In the genomic region with DNA sequence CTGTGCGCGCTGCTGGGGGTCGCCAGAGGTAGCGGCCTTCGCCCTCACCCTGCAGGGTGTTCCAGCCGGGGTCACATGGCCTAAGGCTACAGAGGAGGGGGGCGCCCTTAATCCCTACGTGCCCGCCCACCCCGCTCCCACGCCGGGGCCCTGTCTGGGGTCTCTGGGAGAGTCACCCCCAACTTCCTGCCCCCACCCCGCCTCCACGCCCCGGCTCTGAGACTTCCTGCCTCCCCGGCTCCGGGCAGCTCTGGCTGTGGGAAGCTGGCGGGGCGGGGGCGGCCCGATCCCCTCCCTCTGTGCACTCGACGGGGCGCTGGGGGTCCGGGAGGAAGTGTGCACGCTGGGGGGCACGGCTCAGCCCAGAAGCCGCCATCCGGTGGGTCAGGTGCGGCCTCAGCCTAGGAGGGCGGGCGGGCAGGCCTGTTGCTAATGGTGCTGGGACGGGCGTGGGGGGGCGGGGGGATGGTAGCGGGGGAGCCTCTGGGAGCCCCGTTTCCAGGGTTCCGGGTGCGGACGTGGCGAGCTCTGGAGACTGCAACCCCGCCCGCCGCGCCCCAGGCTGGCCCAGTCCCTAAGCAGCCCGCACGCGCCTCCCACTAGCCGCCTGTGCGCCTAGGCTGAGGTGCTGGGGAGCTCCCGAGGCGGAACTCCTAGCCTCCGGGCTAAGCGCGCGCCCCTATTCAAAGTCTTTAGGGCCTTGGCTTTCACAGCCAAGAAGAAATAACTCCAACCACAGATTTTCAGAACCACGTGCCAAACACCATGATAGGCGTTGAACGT, we compare ENCODE assay signal across 8 cellular contexts.
DNase-seq lines count a peak whose midpoint lies in the region; ATAC-seq lines count a peak whose summit lies in the region.

No MANE protein-coding gene starts in this region.

- CTCF ChIA-PET in activated CD4-positive, alpha-beta T cell treated with anti-CD3 and anti-CD28 coated beads for 36 hours (lab: Charles Lee), result interaction anchor here (0.6 to 1.7 kb wide), 5 partner anchors 56 to 209 kb away, joined by 3 to 9 read pairs (median 3); no protein-coding TSS in a partner anchor
- CTCF ChIA-PET in activated CD4-positive, alpha-beta T cell treated with anti-CD3 and anti-CD28 coated beads, Interleukin-2, amount 10 ng/mL, durations not matched to agents 7 days and 5 days (lab: Charles Lee), result interaction anchor here (0.6 to 1.9 kb wide), 4 partner anchors 11 to 87 kb away, joined by 3 to 7 read pairs (median 4); no protein-coding TSS in a partner anchor

- peak; percentile 32 for DNase-seq in activated CD4-positive, alpha-beta T cell treated with anti-CD3 and anti-CD28 coated beads for 36 hours
- no peak for DNase-seq in activated CD4-positive, alpha-beta T cell treated with anti-CD3 and anti-CD28 coated beads, Interleukin-2, amount 10 ng/mL, durations not matched to agents 7 days and 5 days
- DNase-seq in stimulated activated CD8-positive, alpha-beta memory T cell treated with anti-CD3 and anti-CD28 coated beads, Interleukin-12 subunit alpha, Interleukin-12 subunit beta, amount 100 ng/mL, for 4 hours (ENCODE audit: low read depth), result peak; percentile 56
- DNase-seq in medulla oblongata (ENCODE audit: extremely low spot score) (no peak), HCEC 1CT (no peak)

- H3K27me3 Mint-ChIP-seq in activated CD4-positive, alpha-beta T cell treated with anti-CD3 and anti-CD28 coated beads for 36 hours, result peaks cover 5% of the 10 kb centered on the region
- H3K27me3 Mint-ChIP-seq in activated CD4-positive, alpha-beta T cell treated with anti-CD3 and anti-CD28 coated beads, Interleukin-2, amount 10 ng/mL, durations not matched to agents 7 days and 5 days, result peaks cover 33% of the 10 kb centered on the region
- H3K27me3 Mint-ChIP-seq in activated naive CD4-positive, alpha-beta T cell treated with anti-CD3 and anti-CD28 coated beads, Interleukin-2, amount 50 U/mL, for 24 hours, result peaks cover 1% of the 10 kb centered on the region

- H3K36me3 Mint-ChIP-seq in activated CD4-positive, alpha-beta T cell treated with anti-CD3 and anti-CD28 coated beads for 36 hours (ENCODE audit: low read depth), result no peaks in the 10 kb centered on the region
- H3K36me3 Mint-ChIP-seq in activated CD4-positive, alpha-beta T cell treated with anti-CD3 and anti-CD28 coated beads, Interleukin-2, amount 10 ng/mL, durations not matched to agents 7 days and 5 days (ENCODE audit: low read depth), result no peaks in the 10 kb centered on the region
- H3K36me3 Mint-ChIP-seq in activated naive CD4-positive, alpha-beta T cell treated with anti-CD3 and anti-CD28 coated beads, Interleukin-2, amount 50 U/mL, for 24 hours, result no peaks in the 10 kb centered on the region

- no peak overlapping the region for H3K27ac Mint-ChIP-seq in activated CD4-positive, alpha-beta T cell treated with anti-CD3 and anti-CD28 coated beads for 36 hours
- H3K27ac Mint-ChIP-seq in activated CD4-positive, alpha-beta T cell treated with anti-CD3 and anti-CD28 coated beads, Interleukin-2, amount 10 ng/mL, durations not matched to agents 7 days and 5 days, result no peak overlapping the region
- H3K27ac Mint-ChIP-seq in activated naive CD4-positive, alpha-beta T cell treated with anti-CD3 and anti-CD28 coated beads, Interleukin-2, amount 50 U/mL, for 24 hours, result no peak overlapping the region

- POLR2A ChIA-PET in activated CD4-positive, alpha-beta T cell treated with anti-CD3 and anti-CD28 coated beads for 36 hours (lab: Charles Lee), result interaction anchor here (0.7 to 1.1 kb wide), 2 partner anchors 74 to 399 kb away, joined by 3 to 6 read pairs; no protein-coding TSS in a partner anchor
- POLR2A ChIA-PET in activated CD4-positive, alpha-beta T cell treated with anti-CD3 and anti-CD28 coated beads, Interleukin-2, amount 10 ng/mL, durations not matched to agents 7 days and 5 days (lab: Charles Lee), result no interaction called here

- H3K9me3 Mint-ChIP-seq in activated CD4-positive, alpha-beta T cell treated with anti-CD3 and anti-CD28 coated beads for 36 hours (ENCODE audit: low read depth), result no peaks in the 10 kb centered on the region
- no peaks in the 10 kb centered on the region for H3K9me3 Mint-ChIP-seq in activated CD4-positive, alpha-beta T cell treated with anti-CD3 and anti-CD28 coated beads, Interleukin-2, amount 10 ng/mL, durations not matched to agents 7 days and 5 days
- H3K9me3 Mint-ChIP-seq in activated naive CD4-positive, alpha-beta T cell treated with anti-CD3 and anti-CD28 coated beads, Interleukin-2, amount 50 U/mL, for 24 hours, result no peaks in the 10 kb centered on the region

- intact Hi-C loops in activated CD4-positive, alpha-beta T cell treated with anti-CD3 and anti-CD28 coated beads for 36 hours (cut with DNase I, micrococcal nuclease), result loop anchor here (2.0 to 5.0 kb wide), 3 partner anchors 37 to 72 kb away; no protein-coding TSS in a partner anchor

- H3K4me1 Mint-ChIP-seq in activated CD4-positive, alpha-beta T cell treated with anti-CD3 and anti-CD28 coated beads for 36 hours, result peaks cover 17% of the 10 kb centered on the region
- H3K4me1 Mint-ChIP-seq in activated CD4-positive, alpha-beta T cell treated with anti-CD3 and anti-CD28 coated beads, Interleukin-2, amount 10 ng/mL, durations not matched to agents 7 days and 5 days, result peaks cover 14% of the 10 kb centered on the region
- peaks cover 38% of the 10 kb centered on the region for H3K4me1 Mint-ChIP-seq in activated naive CD4-positive, alpha-beta T cell treated with anti-CD3 and anti-CD28 coated beads, Interleukin-2, amount 50 U/mL, for 24 hours

- ATAC-seq in activated CD4-positive, alpha-beta T cell treated with anti-CD3 and anti-CD28 coated beads for 36 hours, result no peak
- ATAC-seq in GM21423 (IDR thresholded peaks at IDR 0.05; ENCODE audit: unreplicated experiment), result no peak

- no peak overlapping the region for H3K4me3 Mint-ChIP-seq in activated CD4-positive, alpha-beta T cell treated with anti-CD3 and anti-CD28 coated beads for 36 hours
- no peak overlapping the region for H3K4me3 Mint-ChIP-seq in activated CD4-positive, alpha-beta T cell treated with anti-CD3 and anti-CD28 coated beads, Interleukin-2, amount 10 ng/mL, durations not matched to agents 7 days and 5 days
- peak overlapping the region; percentile 84 for H3K4me3 Mint-ChIP-seq in activated naive CD4-positive, alpha-beta T cell treated with anti-CD3 and anti-CD28 coated beads, Interleukin-2, amount 50 U/mL, for 24 hours

- peak overlapping the region; percentile 29 for H3K4me3 ChIP-seq in iPS-11a (ENCODE audit: low read depth, low read length)

Comparison
In these comparisons a context has a peak if more than half of its experiments do, and no peak if none do; other contexts are left out.
1. DNase-seq: peak in activated CD4-positive, alpha-beta T cell treated with anti-CD3 and anti-CD28 coated beads for 36 hours (single experiment) and stimulated activated CD8-positive, alpha-beta memory T cell treated with anti-CD3 and anti-CD28 coated beads, Interleukin-12 subunit alpha, Interleukin-12 subunit beta, amount 100 ng/mL, for 4 hours (single experiment); none in activated CD4-positive, alpha-beta T cell treated with anti-CD3 and anti-CD28 coated beads, Interleukin-2, amount 10 ng/mL, durations not matched to agents 7 days and 5 days (single experiment), medulla oblongata (single experiment) and HCEC 1CT (single experiment).